Comparison of ENCODE assay signal across 8 cellular contexts in the genomic region with DNA sequence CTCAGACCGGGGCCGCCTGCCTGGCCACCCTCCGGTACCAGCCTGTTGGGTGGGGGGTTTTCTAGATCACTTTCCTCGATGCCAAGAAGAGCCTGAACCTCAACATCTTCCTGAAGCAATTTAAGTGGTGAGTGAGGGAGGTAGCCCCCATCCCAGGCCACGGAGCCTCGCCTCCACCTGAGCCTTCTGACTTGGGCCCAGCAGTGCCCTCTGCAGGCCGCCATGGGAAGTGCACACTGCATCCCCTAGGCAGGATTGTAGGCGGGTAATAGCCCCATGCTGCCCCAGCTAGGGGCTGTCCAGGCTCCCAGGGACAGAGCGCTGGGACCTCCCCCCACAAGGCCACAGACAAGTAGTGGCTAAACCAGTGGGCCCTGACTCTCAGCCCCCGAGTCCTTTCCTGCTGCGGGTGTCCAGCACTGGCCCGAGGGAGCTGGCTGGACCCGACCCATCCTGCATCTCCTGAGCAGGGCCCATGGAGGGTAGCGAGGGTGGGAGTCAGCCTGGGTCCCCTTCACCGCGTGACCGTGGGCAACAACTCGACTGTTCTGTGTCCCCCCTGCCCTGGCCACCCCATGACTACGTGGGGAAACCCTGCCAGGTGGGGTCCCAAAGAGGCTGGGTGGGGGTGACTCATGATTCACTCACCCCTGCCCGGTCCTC. TPM values are rescaled to one million over a fixed set of nuclear protein-coding genes. Genes with fewer than 3 reads are reported as not detected.
DNase-seq lines count a peak whose midpoint lies in the region; ATAC-seq and TF ChIP-seq lines count a peak whose summit lies in the region.

No MANE protein-coding gene starts in this region.

- no peaks in the 10 kb centered on the region for H3K9me3 ChIP-seq in psoas muscle

- peak; percentile 98 for DNase-seq in HuH-7 (ENCODE audit: low spot score)
- DNase-seq in SK-MEL-5 (ENCODE audit: low read depth, low spot score), result peak; percentile 72
- DNase-seq in activated naive CD4-positive, alpha-beta T cell treated with anti-CD3 and anti-CD28 coated beads for 36 hours, result peak; percentile 80
- DNase-seq in head of caudate nucleus, result peak in 41 of 42 donors; percentile 57 to 91 (median 79)
- DNase-seq in psoas muscle, result peak; percentile 72 to 85
- no peak for DNase-seq in SKM-1 (lab: John Stamatoyannopoulos, UW; ENCODE audit: unreplicated experiment)

- H3K4me3 Mint-ChIP-seq in activated naive CD4-positive, alpha-beta T cell treated with anti-CD3 and anti-CD28 coated beads for 36 hours, result no peak overlapping the region

- H3K27me3 ChIP-seq in psoas muscle (ENCODE audit: insufficient read depth in 3 of 3, low read length in 2 of 3), result no peaks in the 10 kb centered on the region

- intact Hi-C loops in activated naive CD4-positive, alpha-beta T cell treated with anti-CD3 and anti-CD28 coated beads for 36 hours (cut with micrococcal nuclease), result loop anchor here (1.0 kb wide), 2 partner anchors 43 to 58 kb away; no protein-coding TSS in a partner anchor
- intact Hi-C loops in head of caudate nucleus (cut with DNase I), result loop anchor here (2.0 kb wide), 1 partner anchor 58 kb away; no protein-coding TSS in a partner anchor
- intact Hi-C loops in psoas muscle (cut with DNase I), result loop anchor here (1.0 to 5.0 kb wide), 3 partner anchors 58 to 571 kb away; partner anchors contain the start of gene KIF26A (in 1 of the 2)

- H3K27ac ChIP-seq in psoas muscle, result no peak overlapping the region

- WGBS in psoas muscle, 3 donors, result 47 to 51% (median 49%) methylated on average over 20 of the region's 20 CpGs

- peak; percentile 60 for TF ChIP-seq CTCF in GM12801 (IDR thresholded peaks at IDR 0.05; ENCODE audit: extremely low read depth, insufficient read length)
- peak; percentile 99 for TF ChIP-seq CTCF in psoas muscle (IDR thresholded peaks at IDR 0.05)

- in situ Hi-C loops in SK-MEL-5 (cut with HindIII; ENCODE audit: low pct_unique_long_range_greater_than_20kb, low sequenced_read_pairs), result no loop called here

- H3K27ac Mint-ChIP-seq in activated naive CD4-positive, alpha-beta T cell treated with anti-CD3 and anti-CD28 coated beads for 36 hours, result no peak overlapping the region

- no peaks in the 10 kb centered on the region for H3K9me3 Mint-ChIP-seq in activated naive CD4-positive, alpha-beta T cell treated with anti-CD3 and anti-CD28 coated beads for 36 hours

- H3K27me3 Mint-ChIP-seq in activated naive CD4-positive, alpha-beta T cell treated with anti-CD3 and anti-CD28 coated beads for 36 hours (ENCODE audit: low read depth), result no peaks in the 10 kb centered on the region

- peaks cover 0 to 57% of the 10 kb centered on the region in 2 donors for H3K36me3 ChIP-seq in psoas muscle (ENCODE audit: insufficient read depth in 1 of 2, low read depth in 1 of 2)

- H3K4me3 ChIP-seq in psoas muscle, result no peak overlapping the region

- ATAC-seq in psoas muscle, result peak; percentile 80 to 88 (median 84)
- no peak for ATAC-seq in HG02588 (IDR thresholded peaks at IDR 0.05; ENCODE audit: unreplicated experiment)

- CTCF ChIA-PET in activated naive CD4-positive, alpha-beta T cell treated with anti-CD3 and anti-CD28 coated beads for 36 hours (lab: Charles Lee), result interaction anchor here (0.6 to 1.5 kb wide), 12 partner anchors 13 to 62 kb away, joined by 3 to 7 read pairs (median 4); partner anchors contain the start of gene ADSS1

- peaks cover 2% of the 10 kb centered on the region for H3K4me1 Mint-ChIP-seq in activated naive CD4-positive, alpha-beta T cell treated with anti-CD3 and anti-CD28 coated beads for 36 hours (ENCODE audit: low read depth)

- H3K4me1 ChIP-seq in psoas muscle, result no peaks in the 10 kb centered on the region

- peaks cover 5% of the 10 kb centered on the region for H3K36me3 Mint-ChIP-seq in activated naive CD4-positive, alpha-beta T cell treated with anti-CD3 and anti-CD28 coated beads for 36 hours (ENCODE audit: low read depth)

RNA-seq across cellular contexts. Expression of gene ADSS1, which starts 15.3 kb away (rescaled TPM):
- total RNA-seq in SK-MEL-5 (2014; rRNA removed; shearing (Covaris generic)), result 4.2 and 8.9 TPM in 2 replicates
- polyA plus RNA-seq in SK-MEL-5 (2015; cell fraction: cytosol; rRNA removed), result 19.0 and 20.3 TPM in 2 replicates
- 40.4 and 47.7 TPM in 2 replicates for polyA plus RNA-seq in SK-MEL-5 (2015; cell fraction: nucleus; rRNA removed)
- 1 to 10 TPM; 5.1 to 5.5 TPM for total RNA-seq in activated naive CD4-positive, alpha-beta T cell treated with anti-CD3 and anti-CD28 coated beads for 36 hours
- 100 to 1,000 TPM; 201 to 359 (median 278) TPM for total RNA-seq in psoas muscle
- polyA plus RNA-seq in psoas muscle, result 100 to 1,000 TPM; 187 to 394 (median 300) TPM

RNA-seq across cellular contexts. Expression of gene INF2, which starts 19.3 kb away (rescaled TPM):
- 14.0 and 14.5 TPM in 2 replicates for total RNA-seq in SK-MEL-5 (2014; rRNA removed; shearing (Covaris generic))
- 28.2 and 37.8 TPM in 2 replicates for polyA plus RNA-seq in SK-MEL-5 (2015; cell fraction: cytosol; rRNA removed)
- 54.5 and 56.2 TPM in 2 replicates for polyA plus RNA-seq in SK-MEL-5 (2015; cell fraction: nucleus; rRNA removed)
- total RNA-seq in activated naive CD4-positive, alpha-beta T cell treated with anti-CD3 and anti-CD28 coated beads for 36 hours, result 10 to 100 TPM; 50.7 to 50.9 TPM
- 10 to 100 TPM; 16.4 to 26.3 (median 23.4) TPM for total RNA-seq in psoas muscle
- 10 to 100 TPM; 12.0 to 29.1 (median 12.8) TPM for polyA plus RNA-seq in psoas muscle

RNA-seq across cellular contexts. Expression of gene SIVA1, which starts 44.2 kb away (rescaled TPM):
- 94.9 and 111 TPM in 2 replicates for total RNA-seq in SK-MEL-5 (2014; rRNA removed; shearing (Covaris generic))
- polyA plus RNA-seq in SK-MEL-5 (2015; cell fraction: cytosol; rRNA removed), result 178 and 225 TPM in 2 replicates
- polyA plus RNA-seq in SK-MEL-5 (2015; cell fraction: nucleus; rRNA removed), result 60.4 and 92.1 TPM in 2 replicates
- total RNA-seq in activated naive CD4-positive, alpha-beta T cell treated with anti-CD3 and anti-CD28 coated beads for 36 hours, result 10 to 100 TPM; 86.1 to 92.7 TPM
- total RNA-seq in psoas muscle, result 100 to 1,000 TPM in 1 of 4 donors, 10 to 100 TPM in 3; 55.8 to 105 (median 84.5) TPM
- 100 to 1,000 TPM; 147 to 233 (median 233) TPM for polyA plus RNA-seq in psoas muscle

Comparison
In these comparisons a context has a peak if more than half of its experiments do, and no peak if none do; other contexts are left out.
1. RNA of gene ADSS1, which starts 15.3 kb away (total RNA-seq): 201 to 359 TPM in psoas muscle; 5.1 to 5.5 TPM in activated naive CD4-positive, alpha-beta T cell treated with anti-CD3 and anti-CD28 coated beads for 36 hours and 4.2 to 8.9 TPM in SK-MEL-5; every median in the first group is over 10 times any median in the second.